In the genomic region with DNA sequence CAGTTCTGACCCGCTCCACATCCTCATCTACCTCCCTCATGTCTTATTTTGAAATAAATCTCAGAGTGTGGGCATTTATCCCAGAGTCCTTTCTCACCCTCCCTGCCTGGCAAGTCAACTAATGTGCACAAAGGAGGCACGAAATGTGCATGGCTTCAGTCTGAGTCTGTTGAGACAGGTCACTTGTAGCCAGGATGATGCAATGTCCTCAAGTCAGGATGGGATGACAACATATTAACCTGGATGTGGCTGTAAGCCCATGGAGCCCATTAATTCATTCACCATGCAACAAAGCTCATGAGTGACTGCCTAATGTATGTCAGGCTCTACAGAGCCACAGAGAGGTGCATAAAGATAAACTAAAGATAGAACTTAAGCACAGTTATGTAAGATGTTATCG, we compare ENCODE assay signal across 22 cellular contexts. TPM values are rescaled to one million over a fixed set of nuclear protein-coding genes. Genes with fewer than 3 reads are reported as not detected.
DNase-seq lines count a peak whose midpoint lies in the region; ATAC-seq, FAIRE-seq and TF ChIP-seq lines count a peak whose summit lies in the region.
"Had no signal": no experiment of that assay in that cellular context is flagged by ENCODE, and none has a peak within 500 bp of the region (broad histone marks: within the 10 kb centered on the region; RNA-seq: fewer than 3 reads in every experiment).

No MANE protein-coding gene starts in this region.

- H4K5ac ChIP-seq in IMR-90 (ENCODE audit: low read depth, low read length), result no peak overlapping the region
- no peak overlapping the region for H4K5ac ChIP-seq in mesendoderm (ENCODE audit: low read length)

- no peak for ATAC-seq in IMR-90 (ENCODE audit: low read depth)
- peak; percentile 37 for ATAC-seq in upper lobe of right lung
- ATAC-seq in HG03095 (IDR thresholded peaks at IDR 0.05; ENCODE audit: unreplicated experiment), result no peak
- ATAC-seq: A549 had no signal

- CTCF ChIA-PET in IMR-90 (lab: Yijun Ruan, JAX), result no interaction called here

- H3K9me1 ChIP-seq in IMR-90 (ENCODE audit: insufficient read depth, low read length), result no peaks in the 10 kb centered on the region

- no peaks in the 10 kb centered on the region for H4K20me1 ChIP-seq in IMR-90 (ENCODE audit: insufficient read depth, low read length)

- H2AK5ac ChIP-seq in IMR-90 (ENCODE audit: low read depth, low read length), result no peak overlapping the region
- no peak overlapping the region for H2AK5ac ChIP-seq in mesendoderm (ENCODE audit: low read length)

- POLR2A ChIA-PET in IMR-90 (lab: Charles Lee; ENCODE audit: unreplicated experiment), result no interaction called here

- H3K4me3 ChIP-seq in IMR-90 (ENCODE audit: insufficient read depth, low read depth, low read length) (no peak overlapping the region), bronchial epithelial cell (ENCODE audit: low read depth, low read length) (no peak overlapping the region), mesendoderm (ENCODE audit: low read length) (no peak overlapping the region), upper lobe of right lung (no peak overlapping the region)
- H3K4me3 ChIP-seq: A549 had no signal

- BruUV-seq in IMR-90 (replicated peaks; lab: Mats Ljungman, UMichigan), result no TSS peak

- H3K4me1 ChIP-seq in IMR-90 (ENCODE audit: control insufficient read depth, insufficient read depth, low read length) (no peaks in the 10 kb centered on the region), mesendoderm (ENCODE audit: control insufficient read depth, low read depth, low read length) (peaks cover 2% of the 10 kb centered on the region), upper lobe of right lung (no peaks in the 10 kb centered on the region)
- H3K4me1 ChIP-seq: A549, BE2C had no signal

- peak overlapping the region; percentile 11 for H2AFZ ChIP-seq in IMR-90 (replicated peaks; ENCODE audit: low read length, poor library complexity)

- H3K4ac ChIP-seq in IMR-90 (ENCODE audit: low read depth, low read length) (no peak overlapping the region), mesendoderm (ENCODE audit: low read depth, low read length) (no peak overlapping the region)

- in situ Hi-C loops in IMR-90 (cut with MboI; ENCODE audit: low sequenced_read_pairs), result no loop called here

- H3K79me1 ChIP-seq in IMR-90 (ENCODE audit: low read depth in 1 of 2, low read length in 2 of 2), result no peaks in the 10 kb centered on the region
- peaks cover 3% of the 10 kb centered on the region for H3K79me1 ChIP-seq in mesendoderm (ENCODE audit: low read length)

- no peak for FAIRE-seq in bronchial epithelial cell (lab: Jason Lieb, UNC)
- FAIRE-seq: A549, D721Med, GM12892 had no signal

- TF ChIP-seq RAD21 in IMR-90 (IDR thresholded peaks at IDR 0.05; ENCODE audit: low read length), result no peak

- dilution Hi-C loops in IMR-90 (cut with HindIII; ENCODE audit: low sequenced_read_pairs, unreplicated experiment), result no loop called here

- H2AK9ac ChIP-seq in IMR-90 (replicated peaks; ENCODE audit: low read depth, low read length, poor library complexity), result no peak overlapping the region

- H3K4me2 ChIP-seq in IMR-90 (ENCODE audit: low read depth, low read length) (no peak overlapping the region), mesendoderm (ENCODE audit: low read length) (no peak overlapping the region)
- H3K4me2 ChIP-seq: A549 had no signal

- H3K14ac ChIP-seq in IMR-90 (replicated peaks; ENCODE audit: low read depth, low read length), result no peak overlapping the region

- H2BK120ac ChIP-seq in IMR-90 (ENCODE audit: low read depth, low read length), result no peak overlapping the region
- H2BK120ac ChIP-seq in mesendoderm (ENCODE audit: low read depth, low read length), result no peak overlapping the region

- TF ChIP-seq POLR2A in IMR-90 (IDR thresholded peaks at IDR 0.05; ENCODE audit: low read depth, low read length), result no peak

- H3K9ac ChIP-seq in IMR-90 (ENCODE audit: low read depth, low read length) (no peak overlapping the region), mesendoderm (ENCODE audit: low read length) (no peak overlapping the region)

- no peak for TF ChIP-seq CTCF in IMR-90 (conservative IDR thresholded peaks at IDR 0.05; ENCODE audit: low read depth, low read length)
- no peak for TF ChIP-seq CTCF in bronchial epithelial cell (IDR thresholded peaks at IDR 0.05; ENCODE audit: insufficient read depth, low read length, severe bottlenecking)
- no peak for TF ChIP-seq CTCF in upper lobe of right lung (IDR thresholded peaks at IDR 0.05)

- no peak overlapping the region for H2BK20ac ChIP-seq in IMR-90 (ENCODE audit: low read depth, low read length)

- H3K36me3 ChIP-seq in IMR-90 (ENCODE audit: control insufficient read depth, insufficient read depth, low read length) (no peaks in the 10 kb centered on the region), bronchial epithelial cell (ENCODE audit: control insufficient read depth, insufficient read depth, low read length) (no peaks in the 10 kb centered on the region), mesendoderm (ENCODE audit: control insufficient read depth, insufficient read depth, low read length) (no peaks in the 10 kb centered on the region), upper lobe of right lung (no peaks in the 10 kb centered on the region)
- H3K36me3 ChIP-seq: BE2C had no signal

- H4K91ac ChIP-seq in IMR-90 (ENCODE audit: insufficient read depth, low read depth, low read length), result no peak overlapping the region

- intact Hi-C loops in IMR-90 (cut with micrococcal nuclease), result no loop called here
- intact Hi-C loops in upper lobe of right lung (cut with DNase I), result no loop called here

- H3K9me3 ChIP-seq in IMR-90 (ENCODE audit: control insufficient read depth, insufficient read depth, low read length) (no peaks in the 10 kb centered on the region), upper lobe of right lung (no peaks in the 10 kb centered on the region)
- H3K9me3 ChIP-seq: A549, BE2C had no signal

- H3K18ac ChIP-seq in IMR-90 (ENCODE audit: low read depth, low read length) (no peak overlapping the region), mesendoderm (ENCODE audit: low read length) (no peak overlapping the region)

- H3K56ac ChIP-seq in IMR-90 (ENCODE audit: extremely low read depth, insufficient read depth, low read length) (no peak overlapping the region), mesendoderm (ENCODE audit: low read length) (no peak overlapping the region)

- H2BK5ac ChIP-seq in IMR-90 (ENCODE audit: low read depth, low read length, poor library complexity, severe bottlenecking), result no peak overlapping the region
- H2BK5ac ChIP-seq in mesendoderm (ENCODE audit: low read length), result no peak overlapping the region

- H3K27ac ChIP-seq in IMR-90 (ENCODE audit: insufficient read depth, low read length), result no peak overlapping the region
- no peak overlapping the region for H3K27ac ChIP-seq in mesendoderm (ENCODE audit: low read depth, low read length)
- no peak overlapping the region for H3K27ac ChIP-seq in upper lobe of right lung
- H3K27ac ChIP-seq: A549, C4-2B had no signal

- 84% methylated on average over 2 of the region's 3 CpGs; no CpG with 5 or more reads in 1 of the 2 experiments for WGBS in IMR-90 (ENCODE audit: extremely low coverage in 2 of 2, insufficient read length in 1 of 2), 2 experiments
- WGBS in mesendoderm (ENCODE audit: extremely low coverage, insufficient coverage, low lambda C conversion rate), result no CpG with 5 or more reads among the region's 3 CpGs

- peaks cover 33% of the 10 kb centered on the region for H3K27me3 ChIP-seq in IMR-90 (ENCODE audit: control insufficient read depth, insufficient read depth, low read length)
- no peaks in the 10 kb centered on the region for H3K27me3 ChIP-seq in bronchial epithelial cell (ENCODE audit: control insufficient read depth, insufficient read depth, low read length)
- no peaks in the 10 kb centered on the region for H3K27me3 ChIP-seq in mesendoderm (ENCODE audit: insufficient read depth, low read length, poor library complexity)
- no peaks in the 10 kb centered on the region for H3K27me3 ChIP-seq in upper lobe of right lung
- H3K27me3 ChIP-seq: BE2C had no signal

- DNase-seq in IMR-90, result no peak
- DNase-seq in bronchial epithelial cell (ENCODE audit: low read depth), result peak; percentile 18
- peak; percentile 16 for DNase-seq in mesendoderm
- DNase-seq in upper lobe of right lung, result no peak
- no peak for DNase-seq in iPS-NIHi11 (ENCODE audit: low spot score)
- no peak for DNase-seq in inferior parietal cortex (ENCODE audit: extremely low spot score)
- DNase-seq in DMS53 treated with DMSO at 0.1 percent for 48 hours (lab: John Stamatoyannopoulos, UW; ENCODE audit: unreplicated experiment), result no peak
- DNase-seq: BE2C; CD4-positive, alpha-beta memory T cell; COR-L47; DMS153; DND-41; GDM1; GOT3; HCEC 1CT had no signal

- H2BK15ac ChIP-seq in IMR-90 (ENCODE audit: low read depth, low read length) (no peak overlapping the region), mesendoderm (replicated peaks; ENCODE audit: low read depth) (no peak overlapping the region)

- H4K8ac ChIP-seq in IMR-90 (ENCODE audit: low read depth in 2 of 2, low read length in 2 of 2) (no peak overlapping the region), mesendoderm (ENCODE audit: low read depth, low read length) (no peak overlapping the region)

- peaks cover 12% of the 10 kb centered on the region for H3K79me2 ChIP-seq in mesendoderm (ENCODE audit: control insufficient read depth, insufficient read depth, low read length)

- H3K23ac ChIP-seq in IMR-90 (ENCODE audit: low read depth, low read length), result no peak overlapping the region; the same call in 1 of the 2 replicates
- H3K23ac ChIP-seq in mesendoderm (ENCODE audit: low read length), result no peak overlapping the region

TF ChIP-seq in IMR-90, 13 proteins besides CTCF, POLR2A, EP300 and RAD21 (continues in another document):
- TF ChIP-seq MAZ (IDR thresholded peaks at IDR 0.05; ENCODE audit: borderline replicate concordance, low read depth, low read length) (no peak), CEBPB (IDR thresholded peaks at IDR 0.05; ENCODE audit: low read depth, low read length) (peak; percentile 60), SMC3 (IDR thresholded peaks at IDR 0.05; ENCODE audit: low read depth, low read length) (no peak)
- TF ChIP-seq, protein P1, sequence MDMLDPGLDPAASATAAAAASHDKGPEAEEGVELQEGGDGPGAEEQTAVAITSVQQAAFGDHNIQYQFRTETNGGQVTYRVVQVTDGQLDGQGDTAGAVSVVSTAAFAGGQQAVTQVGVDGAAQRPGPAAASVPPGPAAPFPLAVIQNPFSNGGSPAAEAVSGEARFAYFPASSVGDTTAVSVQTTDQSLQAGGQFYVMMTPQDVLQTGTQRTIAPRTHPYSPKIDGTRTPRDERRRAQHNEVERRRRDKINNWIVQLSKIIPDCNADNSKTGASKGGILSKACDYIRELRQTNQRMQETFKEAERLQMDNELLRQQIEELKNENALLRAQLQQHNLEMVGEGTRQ (IDR thresholded peaks at IDR 0.05; ENCODE audit: low read depth, low read length), result no peak

RNA-seq across cellular contexts. Expression of a gene that starts 34.5 kb away (rescaled TPM):
- under 0.01 TPM in 1 of 2 replicates, not detected in the other for total RNA-seq in IMR-90 (2012; rRNA removed)
- not detected in 2 replicates for polyA plus RNA-seq in IMR-90 (2012; rRNA removed)
- polyA plus RNA-seq in IMR-90 (2012; cell fraction: cytosol; rRNA removed), result not detected in 2 replicates
- not detected in 2 replicates for polyA plus RNA-seq in IMR-90 (2012; cell fraction: nucleus; rRNA removed; ENCODE audit: low replicate concordance)
- under 0.01 TPM in 1 of 2 replicates, not detected in the other for total RNA-seq in bronchial epithelial cell
- 1.00 TPM for polyA plus RNA-seq in mesendoderm (2013, experiment 1 of 2)
- 1.1 TPM for polyA plus RNA-seq in mesendoderm (2013, experiment 2 of 2)
- 1.3 TPM for total RNA-seq in upper lobe of right lung
- total RNA-seq: CD4-positive, alpha-beta memory T cell had no signal
- polyA plus RNA-seq: AG04450; CD4-positive, alpha-beta memory T cell; IgD-negative memory B cell had no signal

Comparison
In these comparisons a context has a peak if more than half of its experiments do, and no peak if none do; other contexts are left out.
1. DNase-seq: peak in bronchial epithelial cell (single experiment) and mesendoderm (single experiment); none in IMR-90 (single experiment), upper lobe of right lung (single experiment), iPS-NIHi11 (single experiment), inferior parietal cortex (single experiment) and DMS53 treated with DMSO at 0.1 percent for 48 hours (single experiment).